ENCODE assay signal across 9 cellular contexts in the genomic region with DNA sequence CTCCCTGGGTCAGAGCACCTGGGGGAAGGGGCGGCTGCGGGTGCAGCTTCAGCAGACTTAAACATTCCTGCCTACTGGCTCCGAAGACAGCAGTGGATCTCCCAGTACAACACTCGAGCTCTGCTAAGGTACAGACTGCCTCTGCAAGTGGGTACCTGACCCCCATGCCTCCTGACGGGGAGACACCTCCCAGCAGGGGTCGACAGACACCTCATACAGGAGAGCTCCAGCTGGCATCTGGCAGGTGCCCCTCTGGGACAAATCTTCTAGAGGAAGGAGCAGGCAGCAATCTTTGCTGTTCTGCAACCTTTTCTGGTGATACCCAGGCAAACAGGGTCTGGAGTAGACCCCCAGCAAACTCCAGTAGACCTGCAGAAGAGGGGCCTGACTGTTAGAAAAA. TPM values are rescaled to one million over a fixed set of nuclear protein-coding genes. Genes with fewer than 3 reads are reported as not detected.
"Had no signal": no experiment of that assay in that cellular context is flagged by ENCODE, and none has a peak within 500 bp of the region (broad histone marks: within the 10 kb centered on the region; RNA-seq: fewer than 3 reads in every experiment).

No MANE protein-coding gene starts in this region.

RNA-seq across cellular contexts. Expression of a gene that starts 54.5 kb away (rescaled TPM):
- total RNA-seq: dermis blood vessel endothelial cell, dermis microvascular lymphatic vessel endothelial cell, endothelial cell of umbilical vein, esophagus mucosa, fibroblast of villous mesenchyme, foreskin keratinocyte, gastrocnemius medialis, glomerular endothelial cell had no signal
- polyA plus RNA-seq: endothelial cell of umbilical vein, foreskin keratinocyte, heart left ventricle had no signal
